Comparison of ENCODE assay signal across 34 cellular contexts in genomic region chr3:42706721-42707619, GRCh38. TPM values are rescaled to one million over a fixed set of nuclear protein-coding genes. Genes with fewer than 3 reads are reported as not detected.
A peak's percentile ranks its signal among the peaks of the same experiment; 100 is the strongest.
DNase-seq lines count a peak whose midpoint lies in the region; ATAC-seq, FAIRE-seq and TF ChIP-seq lines count a peak whose summit lies in the region.
"Had no signal": no experiment of that assay in that cellular context is flagged by ENCODE, and none has a peak within 500 bp of the region (broad histone marks: within the 10 kb centered on the region; RNA-seq: fewer than 3 reads in every experiment).

No MANE protein-coding gene starts in this region.

- POLR2A ChIA-PET in HepG2 (lab: Yijun Ruan, JAX): no interaction called here

- TF ChIP-seq EP300 in HepG2 (IDR thresholded peaks at IDR 0.05; ENCODE audit: low read depth in 2 of 2, low read length in 2 of 2) (no peak), HepG2 (CRISPR knock-in tag; IDR thresholded peaks at IDR 0.05; ENCODE audit: borderline replicate concordance) (no peak)

- in situ Hi-C loops in HepG2 (cut with HindIII; ENCODE audit: extremely low pct_ligation_motif_present, low pct_unique_long_range_greater_than_20kb): no loop called here

- ATAC-seq in HepG2 (no peak), GM21528 (IDR thresholded peaks at IDR 0.05; ENCODE audit: low FRiP score, unreplicated experiment) (no peak)
- ATAC-seq: GM12878, HCT116, heart right ventricle had no signal

- no peak for TF ChIP-seq POLR2A in HepG2 (IDR thresholded peaks at IDR 0.05; ENCODE audit: insufficient read depth in 1 of 2, low read depth in 2 of 2, low read length in 2 of 2)

- H3K36me3 ChIP-seq in HepG2 (replicated peaks in 1 of 2; ENCODE audit: control insufficient read depth in 1 of 2, insufficient read depth in 2 of 2, low read length in 2 of 2) (no peaks in the 10 kb centered on the region), skeletal muscle tissue (ENCODE audit: control insufficient read depth in 3 of 3, insufficient read depth in 3 of 3, low read length in 3 of 3) (no peaks in the 10 kb centered on the region)
- H3K36me3 ChIP-seq: breast epithelium, colonic mucosa, heart right ventricle, MG63, neutrophil, stomach had no signal

- H3K79me2 ChIP-seq in HepG2 (ENCODE audit: insufficient read depth, low read length): no peaks in the 10 kb centered on the region

- H3K27me3 ChIP-seq in HepG2 (ENCODE audit: control insufficient read depth in 1 of 2, insufficient read depth in 2 of 2, low read length in 2 of 2): peaks cover 3 to 17% of the 10 kb centered on the region in 2 experiments
- H3K27me3 ChIP-seq in skeletal muscle tissue (ENCODE audit: control insufficient read depth in 3 of 3, insufficient read depth in 3 of 3, low read length in 3 of 3): peaks cover 0 to 3% (median 0%) of the 10 kb centered on the region in 3 donors
- H3K27me3 ChIP-seq: breast epithelium, colonic mucosa, heart right ventricle, MG63 had no signal

- TF ChIP-seq CTCF in HepG2 (CRISPR knock-in tag; IDR thresholded peaks at IDR 0.05): no peak

- H2AFZ ChIP-seq in HepG2 (ENCODE audit: low read length): no peak overlapping the region

- no peak overlapping the region for H3K9ac ChIP-seq in HepG2 (ENCODE audit: insufficient read depth, low read depth, low read length)
- peak overlapping the region in 2 of 3 donors; percentile 42 to 45 for H3K9ac ChIP-seq in skeletal muscle tissue (ENCODE audit: low read depth in 1 of 3, low read length in 3 of 3)

- no peaks in the 10 kb centered on the region for H4K20me1 ChIP-seq in HepG2 (ENCODE audit: insufficient read depth, low read length)

- TF ChIP-seq RAD21 in HepG2 (CRISPR knock-in tag; IDR thresholded peaks at IDR 0.05): no peak

- H3K4me3 ChIP-seq in HepG2 (replicated peaks in 1 of 3; ENCODE audit: insufficient read depth in 1 of 3, low read depth in 2 of 3, low read length in 3 of 3) (no peak overlapping the region), skeletal muscle tissue (ENCODE audit: low read length in 3 of 3) (no peak overlapping the region)
- H3K4me3 ChIP-seq: breast epithelium, colonic mucosa, GM12878, heart right ventricle, MG63, skin epidermis, stomach had no signal

- CTCF ChIA-PET in HepG2 (lab: Yijun Ruan, JAX; ENCODE audit: low intra/inter-chr PET ratio, low total read pairs): no interaction called here

- no peak for FAIRE-seq in HepG2 (lab: Jason Lieb, UNC)
- FAIRE-seq: D721Med, GM12878, RCC 7860 had no signal

- H3K9me3 ChIP-seq in HepG2 (ENCODE audit: low read length): no peaks in the 10 kb centered on the region
- H3K9me3 ChIP-seq in skeletal muscle tissue (ENCODE audit: control insufficient read depth in 3 of 3, low read length in 3 of 3): no peaks in the 10 kb centered on the region
- H3K9me3 ChIP-seq: breast epithelium, colonic mucosa, heart right ventricle, MG63, neutrophil, stomach had no signal

- no TSS peak for BruUV-seq in HepG2 (replicated peaks; lab: Mats Ljungman, UMichigan)

- H3K27ac ChIP-seq in HepG2 (ENCODE audit: extremely low read length, insufficient read depth, low read length): no peak overlapping the region
- H3K27ac ChIP-seq in skeletal muscle tissue (ENCODE audit: low read depth, low read length): peak overlapping the region; percentile 100
- H3K27ac ChIP-seq: breast epithelium, colonic mucosa, neutrophil, skin epidermis, stomach had no signal

- WGBS in HepG2 (ENCODE audit: low lambda C conversion rate): 9% methylated on average over 4 of the region's 7 CpGs

- H3K4me1 ChIP-seq in HepG2 (ENCODE audit: insufficient read depth, low read length) (no peaks in the 10 kb centered on the region), skeletal muscle tissue (ENCODE audit: control insufficient read depth in 3 of 3, insufficient read depth in 3 of 3, low read length in 3 of 3) (peaks cover 38 to 51% (median 44%) of the 10 kb centered on the region in 3 donors)
- H3K4me1 ChIP-seq: breast epithelium, colonic mucosa, stomach had no signal

- peak; percentile 26 for DNase-seq in activated CD4-positive, CD25-positive, alpha-beta regulatory T cell treated with anti-CD3 and anti-CD28 coated beads, Interleukin-2, amount 50 U/mL, for 72 hours
- no peak for DNase-seq in activated CD4-positive, CD25-positive, alpha-beta regulatory T cell (lab: John Stamatoyannopoulos, UW)
- peak; percentile 9 for DNase-seq in D341Med (ENCODE audit: low spot score)
- DNase-seq in HepG2 (ENCODE audit: low spot score): no peak
- DNase-seq in stimulated activated CD4-positive, alpha-beta T cell treated with anti-CD3 and anti-CD28 coated beads, Interleukin-2, amount 100 ng/mL, for 24 hours: no peak
- DNase-seq in cerebellar cortex (ENCODE audit: low spot score): no peak
- DNase-seq: 8988T; activated CD4-positive, alpha-beta T cell treated with anti-CD3 and anti-CD28 coated beads for 1 hour; activated naive CD4-positive, alpha-beta T cell treated with Interleukin-2 at 50 U/mL for 16 hours; activated T-cell treated with anti-CD3 and anti-CD28 coated beads, Interleukin-2, amount 50 U/mL, for 1 hour; colonic mucosa; heart right ventricle; KBM-7; mesenchymal stem cell; MG63; NCI-H1417; NCI-H2029 treated with DMSO at 0.1 percent for 48 hours; stomach had no signal

- intact Hi-C loops in HepG2 (cut with micrococcal nuclease; ENCODE audit: unreplicated experiment): no loop called here

- no peak overlapping the region for H3K4me2 ChIP-seq in HepG2 (ENCODE audit: low read depth, low read length)

RNA-seq across cellular contexts. Expression of gene HHATL, which starts 4.4 kb away (rescaled TPM):
- total RNA-seq in HepG2 (2016; rRNA removed; fragmentation: Illumina TruSeq; extraction: Trizol): not detected in 2 replicates
- total RNA-seq in HepG2 (2016; cell fraction: cytosol; rRNA removed; fragmentation: Illumina TruSeq; extraction: Trizol; ENCODE audit: low read depth): not detected in 2 replicates
- total RNA-seq in HepG2 (2016; cell fraction: insoluble cytoplasmic fraction; rRNA removed; fragmentation: Illumina TruSeq; extraction: Trizol): not detected in 2 replicates
- not detected in 2 replicates for total RNA-seq in HepG2 (2016; cell fraction: membrane; rRNA removed; fragmentation: Illumina TruSeq; extraction: Trizol)
- 0.62 TPM in 1 of 2 replicates, not detected in the other for total RNA-seq in HepG2 (2016; cell fraction: nucleus; rRNA removed; fragmentation: Illumina TruSeq; extraction: Trizol)
- 0.04 and 0.26 TPM in 2 replicates for polyA plus RNA-seq in HepG2 (2011; rRNA removed)
- 0.08 TPM in 2 replicates for polyA plus RNA-seq in HepG2 (2011; cell fraction: cytosol; rRNA removed)
- polyA plus RNA-seq in HepG2 (2011; cell fraction: nucleus; rRNA removed): 0.74 and 1.2 TPM in 2 replicates
- not detected in 2 replicates for polyA plus RNA-seq in HepG2 (2012)
- polyA plus RNA-seq in HepG2 (2016; cell fraction: cytosol; fragmentation: Illumina TruSeq; extraction: Trizol; ENCODE audit: low read depth): not detected in 2 replicates
- not detected in 2 replicates for polyA plus RNA-seq in HepG2 (2016; cell fraction: insoluble cytoplasmic fraction; fragmentation: Illumina TruSeq; extraction: Trizol; ENCODE audit: low read depth)
- not detected in 2 replicates for polyA plus RNA-seq in HepG2 (2016; cell fraction: membrane; fragmentation: Illumina TruSeq; extraction: Trizol; ENCODE audit: low read depth)
- not detected in 2 replicates for polyA plus RNA-seq in HepG2 (2016; cell fraction: nucleus; fragmentation: Illumina TruSeq; extraction: Trizol; ENCODE audit: insufficient read depth, low read depth)
- polyA minus RNA-seq in HepG2 (2011; rRNA and poly(A)+ RNA removed; ENCODE audit: low replicate concordance): not detected in 2 replicates
- not detected in 2 replicates for polyA minus RNA-seq in HepG2 (2011; cell fraction: cytosol; rRNA and poly(A)+ RNA removed)
- polyA minus RNA-seq in HepG2 (2011; cell fraction: nucleus; rRNA and poly(A)+ RNA removed): 0.62 TPM in 1 of 2 replicates, not detected in the other
- 23.0 TPM for total RNA-seq in skeletal muscle tissue
- total RNA-seq: activated CD8-positive, alpha-beta memory T cell treated with anti-CD3 and anti-CD28 coated beads for 36 hours; Daoy; fibroblast of villous mesenchyme; GM12878; HT1080; pulmonary artery endothelial cell; SK-MEL-5; stomach; T-helper 1 cell treated with Interleukin-12 subunit alpha and Interleukin-12 subunit beta and Interleukin-4 antibody, amounts not matched to agents 30 ng/mL and 1 ng/mL, for 36 hours had no signal
- polyA plus RNA-seq: GM12878 had no signal

RNA-seq across cellular contexts. Expression of gene KLHL40, which starts 21.6 kb away (rescaled TPM):
- total RNA-seq in HepG2 (2016; rRNA removed; fragmentation: Illumina TruSeq; extraction: Trizol) (not detected in 2 replicates), skeletal muscle tissue (179 TPM)
- total RNA-seq in HepG2 (2016; cell fraction: cytosol; rRNA removed; fragmentation: Illumina TruSeq; extraction: Trizol; ENCODE audit: low read depth): not detected in 2 replicates
- total RNA-seq in HepG2 (2016; cell fraction: insoluble cytoplasmic fraction; rRNA removed; fragmentation: Illumina TruSeq; extraction: Trizol): not detected in 2 replicates
- not detected in 2 replicates for total RNA-seq in HepG2 (2016; cell fraction: membrane; rRNA removed; fragmentation: Illumina TruSeq; extraction: Trizol)
- not detected in 2 replicates for total RNA-seq in HepG2 (2016; cell fraction: nucleus; rRNA removed; fragmentation: Illumina TruSeq; extraction: Trizol)
- not detected in 2 replicates for polyA plus RNA-seq in HepG2 (2011; rRNA removed)
- not detected in 2 replicates for polyA plus RNA-seq in HepG2 (2011; cell fraction: cytosol; rRNA removed)
- polyA plus RNA-seq in HepG2 (2011; cell fraction: nucleus; rRNA removed): not detected in 2 replicates
- polyA plus RNA-seq in HepG2 (2012): not detected in 2 replicates
- polyA plus RNA-seq in HepG2 (2016; cell fraction: cytosol; fragmentation: Illumina TruSeq; extraction: Trizol; ENCODE audit: low read depth): not detected in 2 replicates
- not detected in 2 replicates for polyA plus RNA-seq in HepG2 (2016; cell fraction: insoluble cytoplasmic fraction; fragmentation: Illumina TruSeq; extraction: Trizol; ENCODE audit: low read depth)
- polyA plus RNA-seq in HepG2 (2016; cell fraction: membrane; fragmentation: Illumina TruSeq; extraction: Trizol; ENCODE audit: low read depth): not detected in 2 replicates
- polyA plus RNA-seq in HepG2 (2016; cell fraction: nucleus; fragmentation: Illumina TruSeq; extraction: Trizol; ENCODE audit: insufficient read depth, low read depth): not detected in 2 replicates
- polyA minus RNA-seq in HepG2 (2011; rRNA and poly(A)+ RNA removed; ENCODE audit: low replicate concordance): 0.12 TPM in 1 of 2 replicates, not detected in the other
- not detected in 2 replicates for polyA minus RNA-seq in HepG2 (2011; cell fraction: cytosol; rRNA and poly(A)+ RNA removed)
- not detected in 2 replicates for polyA minus RNA-seq in HepG2 (2011; cell fraction: nucleus; rRNA and poly(A)+ RNA removed)
- total RNA-seq: activated CD8-positive, alpha-beta memory T cell treated with anti-CD3 and anti-CD28 coated beads for 36 hours; breast epithelium; colonic mucosa; Daoy; fibroblast of villous mesenchyme; GM12878; HT1080; pulmonary artery endothelial cell; SK-MEL-5; T-helper 1 cell treated with Interleukin-12 subunit alpha and Interleukin-12 subunit beta and Interleukin-4 antibody, amounts not matched to agents 30 ng/mL and 1 ng/mL, for 36 hours had no signal
- polyA plus RNA-seq: GM12878 had no signal

RNA-seq across cellular contexts. Expression of gene ZBTB47, which starts 53.5 kb away (rescaled TPM):
- total RNA-seq in HepG2 (2016; rRNA removed; fragmentation: Illumina TruSeq; extraction: Trizol) (1.4 and 3.1 TPM in 2 replicates), skeletal muscle tissue (21.4 TPM)
- total RNA-seq in HepG2 (2016; cell fraction: cytosol; rRNA removed; fragmentation: Illumina TruSeq; extraction: Trizol; ENCODE audit: low read depth): 0.20 and 0.44 TPM in 2 replicates
- 1.4 and 3.1 TPM in 2 replicates for total RNA-seq in HepG2 (2016; cell fraction: insoluble cytoplasmic fraction; rRNA removed; fragmentation: Illumina TruSeq; extraction: Trizol)
- 1.5 and 1.6 TPM in 2 replicates for total RNA-seq in HepG2 (2016; cell fraction: membrane; rRNA removed; fragmentation: Illumina TruSeq; extraction: Trizol)
- 2.9 and 3.4 TPM in 2 replicates for total RNA-seq in HepG2 (2016; cell fraction: nucleus; rRNA removed; fragmentation: Illumina TruSeq; extraction: Trizol)
- 1.5 and 2.4 TPM in 2 replicates for polyA plus RNA-seq in HepG2 (2011; rRNA removed)
- polyA plus RNA-seq in HepG2 (2011; cell fraction: cytosol; rRNA removed): 1.3 and 1.5 TPM in 2 replicates
- 5.0 and 5.4 TPM in 2 replicates for polyA plus RNA-seq in HepG2 (2011; cell fraction: nucleus; rRNA removed)
- polyA plus RNA-seq in HepG2 (2012): 1.1 and 1.5 TPM in 2 replicates
- 0.19 and 0.20 TPM in 2 replicates for polyA plus RNA-seq in HepG2 (2016; cell fraction: cytosol; fragmentation: Illumina TruSeq; extraction: Trizol; ENCODE audit: low read depth)
- polyA plus RNA-seq in HepG2 (2016; cell fraction: insoluble cytoplasmic fraction; fragmentation: Illumina TruSeq; extraction: Trizol; ENCODE audit: low read depth): 1.4 and 1.5 TPM in 2 replicates
- 0.82 and 1.3 TPM in 2 replicates for polyA plus RNA-seq in HepG2 (2016; cell fraction: membrane; fragmentation: Illumina TruSeq; extraction: Trizol; ENCODE audit: low read depth)
- polyA plus RNA-seq in HepG2 (2016; cell fraction: nucleus; fragmentation: Illumina TruSeq; extraction: Trizol; ENCODE audit: insufficient read depth, low read depth): 2.3 and 3.8 TPM in 2 replicates
- polyA minus RNA-seq in HepG2 (2011; rRNA and poly(A)+ RNA removed; ENCODE audit: low replicate concordance): 7.3 and 12.7 TPM in 2 replicates
- polyA minus RNA-seq in HepG2 (2011; cell fraction: cytosol; rRNA and poly(A)+ RNA removed): 1.7 and 1.8 TPM in 2 replicates
- 4.7 and 5.2 TPM in 2 replicates for polyA minus RNA-seq in HepG2 (2011; cell fraction: nucleus; rRNA and poly(A)+ RNA removed)

Comparison
In these comparisons a context has a peak if more than half of its experiments do, and no peak if none do; other contexts are left out.
1. DNase-seq: peak in activated CD4-positive, CD25-positive, alpha-beta regulatory T cell treated with anti-CD3 and anti-CD28 coated beads, Interleukin-2, amount 50 U/mL, for 72 hours (single experiment) and D341Med (single experiment); none in activated CD4-positive, CD25-positive, alpha-beta regulatory T cell (0 of 4), HepG2 (single experiment), stimulated activated CD4-positive, alpha-beta T cell treated with anti-CD3 and anti-CD28 coated beads, Interleukin-2, amount 100 ng/mL, for 24 hours (0 of 2) and cerebellar cortex (single experiment).
2. RNA of gene HHATL, which starts 4.4 kb away (total RNA-seq): 23.0 TPM in skeletal muscle tissue (single experiment); 0.62 TPM in HepG2; every median in the first group is over 10 times any median in the second.
3. RNA of gene KLHL40, which starts 21.6 kb away (total RNA-seq): 179 TPM in skeletal muscle tissue (single experiment); not detected in HepG2; every median in the first group is over 100 times any median in the second.